In the genomic region with DNA sequence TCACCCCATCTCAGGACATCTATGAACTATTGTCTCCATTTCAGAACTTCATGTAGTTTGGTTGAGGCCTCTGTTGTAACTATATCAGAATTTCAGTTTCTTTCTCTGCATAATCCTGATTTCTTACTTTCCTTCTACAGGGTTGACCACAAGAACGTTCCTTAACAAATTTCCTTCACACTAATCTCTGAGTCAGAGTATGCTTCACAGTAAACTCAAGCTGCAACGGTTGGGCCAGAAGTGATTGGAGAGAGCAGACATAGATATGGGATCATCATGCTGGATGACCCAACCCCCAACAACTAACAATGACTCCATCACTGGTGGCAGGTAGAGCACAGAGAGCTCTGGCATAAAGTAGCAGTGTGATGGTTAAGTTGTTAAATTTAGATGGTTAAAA, we compare ENCODE assay signal across 17 cellular contexts.
DNase-seq lines count a peak whose midpoint lies in the region; ATAC-seq, FAIRE-seq and TF ChIP-seq lines count a peak whose summit lies in the region.
"Had no signal": no experiment of that assay in that cellular context is flagged by ENCODE, and none has a peak within 500 bp of the region (broad histone marks: within the 10 kb centered on the region; RNA-seq: fewer than 3 reads in every experiment).

No MANE protein-coding gene starts in this region.

- TF ChIP-seq EP300 in A549 (IDR thresholded peaks at IDR 0.05), result no peak

- no peak for TF ChIP-seq RAD21 in A549 (conservative IDR thresholded peaks at IDR 0.05 in 1 of 2, IDR thresholded peaks at IDR 0.05 in 1 of 2)

- H3K4me3 ChIP-seq in A549, result no peak overlapping the region
- no peak overlapping the region for H3K4me3 ChIP-seq in adipocyte (ENCODE audit: low read length)
- no peak overlapping the region for H3K4me3 ChIP-seq in foreskin fibroblast (ENCODE audit: low read depth in 1 of 2, low read length in 2 of 2)
- H3K4me3 ChIP-seq: heart left ventricle, tibial artery had no signal

- H3K27me3 ChIP-seq in adipocyte (replicated peaks; ENCODE audit: control insufficient read depth, insufficient read depth, low read length), result no peaks in the 10 kb centered on the region
- H3K27me3 ChIP-seq: heart left ventricle, tibial artery had no signal

- no peak for DNase-seq in A549 (ENCODE audit: low read depth in 1 of 2, low spot score in 1 of 2)
- DNase-seq in HPDE6-E6E7 (ENCODE audit: extremely low spot score), result peak; percentile 68
- peak; percentile 66 for DNase-seq in adipocyte (ENCODE audit: low read depth)
- peak; percentile 58 to 75 for DNase-seq in foreskin fibroblast
- DNase-seq in NCI-H2081 (lab: John Stamatoyannopoulos, UW), result no peak
- DNase-seq in middle frontal gyrus (ENCODE audit: extremely low spot score, low spot score), result no peak
- DNase-seq: activated CD4-positive, alpha-beta T cell treated with anti-CD3 and anti-CD28 coated beads for 48 hours; activated T-cell treated with anti-CD3 and anti-CD28 coated beads, Interleukin-2, amount 50 U/mL, for 4 hours; DMS 273 treated with DMSO at 0.1 percent for 48 hours; effector CD4-positive, alpha-beta T cell; heart left ventricle; NCI-H2171 treated with DMSO at 0.1 percent for 48 hours; T-helper 17 cell; tibial artery had no signal

- 0% methylated on average over 2 of the region's 2 CpGs for WGBS in A549 (ENCODE audit: missing lambda C conversion rate)

- H3K4me1 ChIP-seq in A549 (peaks cover 20% of the 10 kb centered on the region), adipocyte (ENCODE audit: control insufficient read depth, insufficient read depth, low read length) (peaks cover 37% of the 10 kb centered on the region)
- H3K4me1 ChIP-seq: heart left ventricle, tibial artery had no signal

- H3K9ac ChIP-seq in adipocyte (ENCODE audit: low read length), result no peak overlapping the region

- CTCF ChIA-PET in A549 (lab: Yijun Ruan, JAX), result interaction anchor here (1.1 to 1.5 kb wide), 2 partner anchors 20 to 34 kb away, joined by 3 read pairs; no protein-coding TSS in a partner anchor

- H3K9me3 ChIP-seq in A549 (no peaks in the 10 kb centered on the region), adipocyte (ENCODE audit: control insufficient read depth, low read length) (no peaks in the 10 kb centered on the region)
- H3K9me3 ChIP-seq: heart left ventricle, tibial artery had no signal

- no peak overlapping the region for H3K4me2 ChIP-seq in A549

- TF ChIP-seq POLR2A in A549 (IDR thresholded peaks at IDR 0.05; ENCODE audit: low read length), result no peak

- ATAC-seq in A549 (peak; percentile 36 to 47; a peak in 3 of 6 replicates), GM21723 (IDR thresholded peaks at IDR 0.05; ENCODE audit: unreplicated experiment) (no peak), HG02642 (IDR thresholded peaks at IDR 0.05; ENCODE audit: poor library complexity, unreplicated experiment) (no peak)
- ATAC-seq: activated T-cell treated with anti-CD3 and anti-CD28 coated beads, Interleukin-2, amount 50 U/mL, for 4 hours; heart left ventricle; T-helper 17 cell had no signal

- H3K27ac ChIP-seq in A549, result no peak overlapping the region
- H3K27ac ChIP-seq: heart left ventricle, HL-60, tibial artery had no signal

- TF ChIP-seq CTCF in A549 (IDR thresholded peaks at IDR 0.05) (no peak), foreskin fibroblast (IDR thresholded peaks at IDR 0.05; ENCODE audit: low read depth, low read length) (no peak)

- POLR2A ChIA-PET in A549 (lab: Yijun Ruan, JAX), result no interaction called here

- FAIRE-seq in A549 (lab: Jason Lieb, UNC), result no peak

- no peaks in the 10 kb centered on the region for H3K36me3 ChIP-seq in adipocyte (ENCODE audit: control insufficient read depth, insufficient read depth, low read length, severe bottlenecking)
- H3K36me3 ChIP-seq: heart left ventricle, tibial artery had no signal

TF ChIP-seq in A549, 52 proteins besides CTCF, POLR2A, EP300 and RAD21:
- TF ChIP-seq NR3C1 (IDR thresholded peaks at IDR 0.05) (no peak), EHF (CRISPR knock-in tag; IDR thresholded peaks at IDR 0.05) (no peak), KDM5A (IDR thresholded peaks at IDR 0.05) (no peak), SREBF2 (IDR thresholded peaks at IDR 0.05) (no peak), CEBPB (IDR thresholded peaks at IDR 0.05) (no peak), POLR2AphosphoS2 (conservative IDR thresholded peaks at IDR 0.05; ENCODE audit: low read length) (no peak), JUNB (IDR thresholded peaks at IDR 0.05) (no peak), HOXA7 (CRISPR knock-in tag; IDR thresholded peaks at IDR 0.05) (no peak), RFX5 (IDR thresholded peaks at IDR 0.05) (no peak), NFE2L2 (conservative IDR thresholded peaks at IDR 0.05; ENCODE audit: low read length) (no peak), ZNF302 (CRISPR knock-in tag; IDR thresholded peaks at IDR 0.05) (no peak), FOSB (CRISPR knock-in tag; IDR thresholded peaks at IDR 0.05) (no peak), KDM1A (IDR thresholded peaks at IDR 0.05; ENCODE audit: low read depth) (no peak)
- TF ChIP-seq, protein P1, sequence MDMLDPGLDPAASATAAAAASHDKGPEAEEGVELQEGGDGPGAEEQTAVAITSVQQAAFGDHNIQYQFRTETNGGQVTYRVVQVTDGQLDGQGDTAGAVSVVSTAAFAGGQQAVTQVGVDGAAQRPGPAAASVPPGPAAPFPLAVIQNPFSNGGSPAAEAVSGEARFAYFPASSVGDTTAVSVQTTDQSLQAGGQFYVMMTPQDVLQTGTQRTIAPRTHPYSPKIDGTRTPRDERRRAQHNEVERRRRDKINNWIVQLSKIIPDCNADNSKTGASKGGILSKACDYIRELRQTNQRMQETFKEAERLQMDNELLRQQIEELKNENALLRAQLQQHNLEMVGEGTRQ (IDR thresholded peaks at IDR 0.05), result no peak
- TF ChIP-seq, protein P2, sequence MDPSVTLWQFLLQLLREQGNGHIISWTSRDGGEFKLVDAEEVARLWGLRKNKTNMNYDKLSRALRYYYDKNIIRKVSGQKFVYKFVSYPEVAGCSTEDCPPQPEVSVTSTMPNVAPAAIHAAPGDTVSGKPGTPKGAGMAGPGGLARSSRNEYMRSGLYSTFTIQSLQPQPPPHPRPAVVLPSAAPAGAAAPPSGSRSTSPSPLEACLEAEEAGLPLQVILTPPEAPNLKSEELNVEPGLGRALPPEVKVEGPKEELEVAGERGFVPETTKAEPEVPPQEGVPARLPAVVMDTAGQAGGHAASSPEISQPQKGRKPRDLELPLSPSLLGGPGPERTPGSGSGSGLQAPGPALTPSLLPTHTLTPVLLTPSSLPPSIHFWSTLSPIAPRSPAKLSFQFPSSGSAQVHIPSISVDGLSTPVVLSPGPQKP (IDR thresholded peaks at IDR 0.05; ENCODE audit: low read depth, low read length), result no peak
- TF ChIP-seq, protein P3, sequence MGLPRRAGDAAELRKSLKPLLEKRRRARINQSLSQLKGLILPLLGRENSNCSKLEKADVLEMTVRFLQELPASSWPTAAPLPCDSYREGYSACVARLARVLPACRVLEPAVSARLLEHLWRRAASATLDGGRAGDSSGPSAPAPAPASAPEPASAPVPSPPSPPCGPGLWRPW (IDR thresholded peaks at IDR 0.05), result no peak
- TF ChIP-seq, protein P4, sequence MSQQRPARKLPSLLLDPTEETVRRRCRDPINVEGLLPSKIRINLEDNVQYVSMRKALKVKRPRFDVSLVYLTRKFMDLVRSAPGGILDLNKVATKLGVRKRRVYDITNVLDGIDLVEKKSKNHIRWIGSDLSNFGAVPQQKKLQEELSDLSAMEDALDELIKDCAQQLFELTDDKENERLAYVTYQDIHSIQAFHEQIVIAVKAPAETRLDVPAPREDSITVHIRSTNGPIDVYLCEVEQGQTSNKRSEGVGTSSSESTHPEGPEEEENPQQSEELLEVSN (IDR thresholded peaks at IDR 0.05; ENCODE audit: borderline replicate concordance, low read depth), result no peak

Comparison
In these comparisons a context has a peak if more than half of its experiments do, and no peak if none do; other contexts are left out.
1. ATAC-seq: peak in A549 (2 of 2); none in GM21723 (single experiment) and HG02642 (single experiment).
2. DNase-seq: peak in HPDE6-E6E7 (single experiment), adipocyte (single experiment) and foreskin fibroblast (2 of 2); none in A549 (0 of 2), NCI-H2081 (0 of 2) and middle frontal gyrus (single experiment).